In genomic region chr3:183619624-183620274, GRCh38 we compare ENCODE assay signal across 18 cellular contexts.
"Had no signal": no experiment of that assay in that cellular context is flagged by ENCODE, and none has a peak within 500 bp of the region (broad histone marks: within the 10 kb centered on the region; RNA-seq: fewer than 3 reads in every experiment).

No MANE protein-coding gene starts in this region.

- H3K4me3 ChIP-seq: body of pancreas, pancreas, upper lobe of left lung had no signal

- H3K27me3 ChIP-seq: body of pancreas, pancreas, upper lobe of left lung had no signal

- H3K27ac ChIP-seq: body of pancreas, foreskin keratinocyte, pancreas, upper lobe of left lung, WERI-Rb-1 had no signal

- H3K4me1 ChIP-seq: body of pancreas, foreskin keratinocyte, pancreas, upper lobe of left lung had no signal

- H3K9me3 ChIP-seq: body of pancreas, pancreas, upper lobe of left lung had no signal

- ATAC-seq: activated CD8-positive, alpha-beta T cell treated with anti-CD3 and anti-CD28 coated beads, Interleukin-2, amount 10 ng/mL, durations not matched to agents 7 days and 5 days; body of pancreas; foreskin keratinocyte; pancreas; right cardiac atrium; stimulated activated naive CD8-positive, alpha-beta T cell treated with anti-CD3 and anti-CD28 coated beads, Interleukin-15, Interleukin-2, amounts not matched to agents 100 U/mL and 50 U/mL, for 24 hours had no signal

- DNase-seq: activated CD4-positive, alpha-beta T cell treated with anti-CD3 and anti-CD28 coated beads, Interleukin-2, amount 50 U/mL, for 1 hour; activated CD4-positive, CD25-positive, alpha-beta regulatory T cell treated with anti-CD3 and anti-CD28 coated beads, Interleukin-2, amount 50 U/mL, for 72 hours; activated CD8-positive, alpha-beta T cell treated with anti-CD3 and anti-CD28 coated beads, Interleukin-2, amount 10 ng/mL, durations not matched to agents 7 days and 5 days; activated gamma-delta T cell; anterior cingulate cortex; body of pancreas; caudate nucleus; effector CD4-positive, alpha-beta T cell; foreskin keratinocyte; hippocampal formation; kidney glomerular epithelial cell; pancreas; right cardiac atrium; stimulated activated CD4-positive, alpha-beta T cell treated with anti-CD3 and anti-CD28 coated beads, Interleukin-12 subunit alpha, Interleukin-12 subunit beta, amount 100 ng/mL, for 4 hours; stimulated activated CD4-positive, alpha-beta T cell treated with anti-CD3 and anti-CD28 coated beads, Interleukin-4, amount 100 ng/mL, for 4 hours; stimulated activated naive CD8-positive, alpha-beta T cell treated with anti-CD3 and anti-CD28 coated beads, Interleukin-15, Interleukin-2, amounts not matched to agents 100 U/mL and 50 U/mL, for 24 hours; upper lobe of left lung; WERI-Rb-1 had no signal

- H3K36me3 ChIP-seq: pancreas, upper lobe of left lung, WERI-Rb-1 had no signal
